In genomic region chr2:168784993-168785392, GRCh38 we compare ENCODE assay signal across 2 cellular contexts.
TF ChIP-seq lines count a peak whose summit lies in the region.

No MANE protein-coding gene starts in this region.

TF ChIP-seq in liver, 16 proteins besides CTCF, POLR2A, EP300 and RAD21 (continued from another document):
- TF ChIP-seq FOXA2 (IDR thresholded peaks at IDR 0.05), result no peak
- no peak for TF ChIP-seq ATF3 (IDR thresholded peaks at IDR 0.05)
- no peak for TF ChIP-seq JUND (IDR thresholded peaks at IDR 0.05)
- TF ChIP-seq GABPA (IDR thresholded peaks at IDR 0.05 in 1 of 2, conservative IDR thresholded peaks at IDR 0.05 in 1 of 2), result no peak
- TF ChIP-seq RXRA (IDR thresholded peaks at IDR 0.05), result peak in 1 of 2 donors; percentile 35
- TF ChIP-seq HNF4G (IDR thresholded peaks at IDR 0.05), result no peak
- TF ChIP-seq YY1 (IDR thresholded peaks at IDR 0.05), result no peak
- TF ChIP-seq TAF1 (conservative IDR thresholded peaks at IDR 0.05), result no peak
- TF ChIP-seq EGR1 (IDR thresholded peaks at IDR 0.05; ENCODE audit: low read depth in 2 of 2), result no peak
- TF ChIP-seq MAX (IDR thresholded peaks at IDR 0.05), result no peak
- peak; percentile 33 to 68 for TF ChIP-seq HNF4A (conservative IDR thresholded peaks at IDR 0.05)
- TF ChIP-seq SP1 (IDR thresholded peaks at IDR 0.05), result no peak
- peak; percentile 25 for TF ChIP-seq NR2F2 (IDR thresholded peaks at IDR 0.05)
- TF ChIP-seq REST (IDR thresholded peaks at IDR 0.05), result no peak
- TF ChIP-seq FOXA1 (IDR thresholded peaks at IDR 0.05), result no peak

TF ChIP-seq in HepG2, 621 proteins besides CTCF, POLR2A, EP300 and RAD21 (continued from another document):
- TF ChIP-seq ZNF710 (CRISPR knock-in tag; IDR thresholded peaks at IDR 0.05; ENCODE audit: borderline replicate concordance), result no peak
- no peak for TF ChIP-seq AGO2 (optimal IDR thresholded peaks at IDR 0.05; ENCODE audit: low read depth, low read length)
- no peak for TF ChIP-seq ZNF576 (CRISPR knock-in tag; IDR thresholded peaks at IDR 0.05)
- TF ChIP-seq ZNF605 (CRISPR knock-in tag; IDR thresholded peaks at IDR 0.05), result no peak
